In the genomic region with DNA sequence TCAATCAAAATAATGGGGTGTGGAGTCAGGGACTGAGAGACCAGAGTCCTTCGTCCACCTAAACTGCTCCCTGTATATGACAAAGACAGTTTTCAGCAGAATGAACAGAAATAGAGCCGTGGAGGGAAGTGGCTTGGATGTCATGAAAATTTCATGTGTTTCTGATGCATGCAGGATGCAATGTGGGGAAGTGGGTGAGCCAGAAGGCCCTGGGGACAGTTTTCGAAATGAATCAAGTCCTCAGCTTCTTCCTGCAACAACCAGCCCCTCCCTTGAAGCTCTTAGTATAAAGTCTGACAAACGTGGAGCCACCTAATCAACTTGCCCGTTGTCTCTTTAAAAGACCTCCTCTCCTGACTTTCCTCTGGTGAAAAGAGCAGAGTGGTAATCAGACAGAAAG, we compare ENCODE assay signal across 16 cellular contexts. TPM values are rescaled to one million over a fixed set of nuclear protein-coding genes. Genes with fewer than 3 reads are reported as not detected.
DNase-seq lines count a peak whose midpoint lies in the region; ATAC-seq and FAIRE-seq lines count a peak whose summit lies in the region.
"Had no signal": no experiment of that assay in that cellular context is flagged by ENCODE, and none has a peak within 500 bp of the region (broad histone marks: within the 10 kb centered on the region; RNA-seq: fewer than 3 reads in every experiment).

No MANE protein-coding gene starts in this region.

- DNase-seq in C1 segment of cervical spinal cord (lab: John Stamatoyannopoulos, UW) (peak in 9 of 14 donors; percentile 4 to 53 (median 12)), GM18507 (ENCODE audit: extremely low spot score, insufficient read length, low read depth) (peak; percentile 5), NOMO-1 (lab: John Stamatoyannopoulos, UW; ENCODE audit: unreplicated experiment in 2 of 2) (peak; percentile 34 to 69), left lobe of liver (ENCODE audit: low spot score) (no peak), T1000 (lab: John Stamatoyannopoulos, UW) (no peak), NCI-H1417 treated with DMSO at 0.1 percent for 48 hours (lab: John Stamatoyannopoulos, UW) (no peak)
- DNase-seq: activated CD4-positive, alpha-beta T cell treated with anti-CD3 and anti-CD28 coated beads for 1 hour; activated T-cell treated with anti-CD3 and anti-CD28 coated beads, Interleukin-2, amount 50 U/mL, for 72 hours; MG63; naive B cell; NCI-H345; stimulated activated CD4-positive, alpha-beta T cell treated with anti-CD3 and anti-CD28 coated beads, Interleukin-2, amount 100 ng/mL, for 24 hours; stimulated activated CD8-positive, alpha-beta memory T cell treated with anti-CD3 and anti-CD28 coated beads, Interleukin-4, amount 100 ng/mL, for 48 hours; upper lobe of left lung had no signal

- peak; percentile 19 for ATAC-seq in left lobe of liver
- no peak for ATAC-seq in GM18873 (IDR thresholded peaks at IDR 0.05; ENCODE audit: low FRiP score, unreplicated experiment)
- ATAC-seq: activated T-cell treated with anti-CD3 and anti-CD28 coated beads, Interleukin-2, amount 50 U/mL, for 72 hours had no signal

- peak; percentile 72 for FAIRE-seq in GM18507 (lab: Jason Lieb, UNC)
- FAIRE-seq: HTR-8/SVneo had no signal

RNA-seq across cellular contexts. Expression of gene CCDC60, which starts 41.1 kb away (rescaled TPM):
- not detected for total RNA-seq in left lobe of liver
- total RNA-seq: activated T-cell treated with anti-CD3 and anti-CD28 coated beads, Interleukin-2, amount 50 U/mL, for 72 hours had no signal

Comparison
In these comparisons a context has a peak if more than half of its experiments do, and no peak if none do; other contexts are left out.
1. DNase-seq: peak in C1 segment of cervical spinal cord (9 of 14), GM18507 (single experiment) and NOMO-1 (2 of 2); none in left lobe of liver (single experiment), T1000 (single experiment) and NCI-H1417 treated with DMSO at 0.1 percent for 48 hours (single experiment).